Comparison of ENCODE assay signal across 17 cellular contexts in genomic region chr2:62227386-62228075, GRCh38. TPM values are rescaled to one million over a fixed set of nuclear protein-coding genes. Genes with fewer than 3 reads are reported as not detected.
DNase-seq lines count a peak whose midpoint lies in the region; ATAC-seq and TF ChIP-seq lines count a peak whose summit lies in the region.
"Had no signal": no experiment of that assay in that cellular context is flagged by ENCODE, and none has a peak within 500 bp of the region (broad histone marks: within the 10 kb centered on the region; RNA-seq: fewer than 3 reads in every experiment).

No MANE protein-coding gene starts in this region.

- no peaks in the 10 kb centered on the region for H3K27me3 Mint-ChIP-seq in activated naive CD4-positive, alpha-beta T cell treated with anti-CD3 and anti-CD28 coated beads for 36 hours (ENCODE audit: low read depth)
- no peaks in the 10 kb centered on the region for H3K27me3 Mint-ChIP-seq in activated naive CD8-positive, alpha-beta T cell treated with anti-CD3 and anti-CD28 coated beads, Interleukin-2, amount 10 ng/mL, durations not matched to agents 7 days and 5 days
- no peaks in the 10 kb centered on the region for H3K27me3 Mint-ChIP-seq in neural crest cell (ENCODE audit: low read depth)

- no peak overlapping the region for H2AFZ ChIP-seq in Karpas-422 (ENCODE audit: low read length)

- no peaks in the 10 kb centered on the region for H3K9me2 ChIP-seq in Karpas-422 (replicated peaks; ENCODE audit: insufficient read depth, low read length)

- H3K4me1 Mint-ChIP-seq in activated naive CD4-positive, alpha-beta T cell treated with anti-CD3 and anti-CD28 coated beads for 36 hours (ENCODE audit: low read depth): peaks cover 22% of the 10 kb centered on the region
- peaks cover 33% of the 10 kb centered on the region for H3K4me1 Mint-ChIP-seq in activated naive CD8-positive, alpha-beta T cell treated with anti-CD3 and anti-CD28 coated beads, Interleukin-2, amount 10 ng/mL, durations not matched to agents 7 days and 5 days
- H3K4me1 Mint-ChIP-seq in neural crest cell: no peaks in the 10 kb centered on the region

- H3K4me3 ChIP-seq in Jurkat, Clone E6-1 (ENCODE audit: low read length): no peak overlapping the region
- H3K4me3 ChIP-seq in Karpas-422 (ENCODE audit: low read length): no peak overlapping the region
- H3K4me3 ChIP-seq: ascending aorta, gastroesophageal sphincter had no signal

- H3K36me3 Mint-ChIP-seq in activated naive CD4-positive, alpha-beta T cell treated with anti-CD3 and anti-CD28 coated beads for 36 hours (ENCODE audit: low read depth): peaks cover 35% of the 10 kb centered on the region
- H3K36me3 Mint-ChIP-seq in activated naive CD8-positive, alpha-beta T cell treated with anti-CD3 and anti-CD28 coated beads, Interleukin-2, amount 10 ng/mL, durations not matched to agents 7 days and 5 days: peaks cover 37% of the 10 kb centered on the region
- peaks cover 23% of the 10 kb centered on the region for H3K36me3 Mint-ChIP-seq in neural crest cell (ENCODE audit: low read depth)

- no peak overlapping the region for H3K27ac ChIP-seq in Karpas-422 (ENCODE audit: low read length)
- H3K27ac ChIP-seq: ascending aorta, gastroesophageal sphincter, HL-60 had no signal

- H3K36me3 ChIP-seq in Karpas-422 (ENCODE audit: insufficient read depth, low read length): peaks cover 3% of the 10 kb centered on the region; the same call in 1 of the 2 replicates

- H4K20me1 ChIP-seq in Karpas-422 (ENCODE audit: insufficient read depth, low read depth, low read length): 0 out of 2 replicates have a peak, but pooled peaks cover 4% of the 10 kb centered on the region

- H3K9ac ChIP-seq in Karpas-422 (ENCODE audit: low read length): no peak overlapping the region

- intact Hi-C loops in activated naive CD4-positive, alpha-beta T cell treated with anti-CD3 and anti-CD28 coated beads for 36 hours (cut with micrococcal nuclease): no loop called here

- H3K27ac Mint-ChIP-seq in activated naive CD4-positive, alpha-beta T cell treated with anti-CD3 and anti-CD28 coated beads for 36 hours: peak overlapping the region; percentile 1
- H3K27ac Mint-ChIP-seq in activated naive CD8-positive, alpha-beta T cell treated with anti-CD3 and anti-CD28 coated beads, Interleukin-2, amount 10 ng/mL, durations not matched to agents 7 days and 5 days: peak overlapping the region; percentile 4
- peak overlapping the region; percentile 28 for H3K27ac Mint-ChIP-seq in neural crest cell (ENCODE audit: unreplicated experiment)

- no peaks in the 10 kb centered on the region for H3K9me3 Mint-ChIP-seq in activated naive CD4-positive, alpha-beta T cell treated with anti-CD3 and anti-CD28 coated beads for 36 hours
- H3K9me3 Mint-ChIP-seq in activated naive CD8-positive, alpha-beta T cell treated with anti-CD3 and anti-CD28 coated beads, Interleukin-2, amount 10 ng/mL, durations not matched to agents 7 days and 5 days: no peaks in the 10 kb centered on the region
- peaks cover 2% of the 10 kb centered on the region for H3K9me3 Mint-ChIP-seq in neural crest cell

- no peaks in the 10 kb centered on the region for H3K4me1 ChIP-seq in Karpas-422 (ENCODE audit: low read length)
- H3K4me1 ChIP-seq: gastroesophageal sphincter had no signal

- POLR2A ChIA-PET in activated naive CD8-positive, alpha-beta T cell treated with anti-CD3 and anti-CD28 coated beads, Interleukin-2, amount 10 ng/mL, durations not matched to agents 7 days and 5 days (lab: Charles Lee): interaction anchor here (0.8 to 1.1 kb wide), 2 partner anchors 9 to 11 kb away, joined by 3 to 5 read pairs; no protein-coding TSS in a partner anchor
- POLR2A ChIA-PET in GM10248 (lab: Yijun Ruan, JAX): interaction anchor here (0.6 to 1.0 kb wide), 2 partner anchors 11 to 349 kb away, joined by 4 read pairs; no protein-coding TSS in a partner anchor

- no peak overlapping the region for H3K4me2 ChIP-seq in Karpas-422 (ENCODE audit: low read depth, low read length, poor library complexity, severe bottlenecking)

- peak; percentile 32 for DNase-seq in activated naive CD4-positive, alpha-beta T cell treated with anti-CD3 and anti-CD28 coated beads for 36 hours
- DNase-seq in activated naive CD4-positive, alpha-beta T cell (lab: John Stamatoyannopoulos, UW): no peak
- DNase-seq in Jurkat, Clone E6-1 (ENCODE audit: low read depth, low spot score): peak; percentile 55
- no peak for DNase-seq in activated naive CD8-positive, alpha-beta T cell treated with anti-CD3 and anti-CD28 coated beads, Interleukin-2, amount 10 ng/mL, durations not matched to agents 7 days and 5 days
- DNase-seq in neural crest cell (ENCODE audit: low read depth, low spot score) (no peak), Karpas-422 (no peak), GM10248 (ENCODE audit: extremely low spot score) (no peak), SW480 (ENCODE audit: low spot score) (no peak)
- DNase-seq: activated CD4-positive, alpha-beta T cell treated with anti-CD3 and anti-CD28 coated beads, Interleukin-2, amount 50 U/mL, for 1 hour; KG1; NCI-H1417; Right ventricle myocardium superior; substantia nigra; T-helper 9 cell had no signal

- ATAC-seq in activated naive CD8-positive, alpha-beta T cell treated with anti-CD3 and anti-CD28 coated beads, Interleukin-2, amount 10 ng/mL, durations not matched to agents 7 days and 5 days (ENCODE audit: low read depth): no peak
- ATAC-seq: gastroesophageal sphincter had no signal

- CTCF ChIA-PET in activated naive CD4-positive, alpha-beta T cell treated with anti-CD3 and anti-CD28 coated beads for 36 hours (lab: Charles Lee): interaction anchor here (0.6 to 0.7 kb wide), 3 partner anchors 108 to 904 kb away, joined by 3 to 4 read pairs (median 4); no protein-coding TSS in a partner anchor
- CTCF ChIA-PET in GM10248 (lab: Yijun Ruan, JAX): interaction anchor here (0.7 to 1.2 kb wide), 3 partner anchors 9 to 234 kb away, joined by 3 to 5 read pairs (median 3); no protein-coding TSS in a partner anchor

- H3K9me3 ChIP-seq in Karpas-422 (ENCODE audit: low read length): no peaks in the 10 kb centered on the region
- H3K9me3 ChIP-seq: ascending aorta, gastroesophageal sphincter had no signal

- TF ChIP-seq CTCF in neural crest cell (conservative IDR thresholded peaks at IDR 0.05) (no peak), GM10248 (IDR thresholded peaks at IDR 0.05; ENCODE audit: control extremely low read depth, extremely low read depth, low read depth, missing control alignments) (no peak)

- no peak overlapping the region for H3K4me3 Mint-ChIP-seq in activated naive CD4-positive, alpha-beta T cell treated with anti-CD3 and anti-CD28 coated beads for 36 hours
- no peak overlapping the region for H3K4me3 Mint-ChIP-seq in activated naive CD8-positive, alpha-beta T cell treated with anti-CD3 and anti-CD28 coated beads, Interleukin-2, amount 10 ng/mL, durations not matched to agents 7 days and 5 days
- no peak overlapping the region for H3K4me3 Mint-ChIP-seq in neural crest cell

- H3K27me3 ChIP-seq in Karpas-422 (ENCODE audit: low read length): no peaks in the 10 kb centered on the region
- H3K27me3 ChIP-seq: ascending aorta, gastroesophageal sphincter had no signal

- peaks cover 8% of the 10 kb centered on the region for H3K79me2 ChIP-seq in Karpas-422 (ENCODE audit: low read length)

RNA-seq across cellular contexts. Expression of gene B3GNT2, which starts 31.6 kb away (rescaled TPM):
- total RNA-seq in activated naive CD4-positive, alpha-beta T cell treated with anti-CD3 and anti-CD28 coated beads for 36 hours: 10 to 100 TPM; 31.2 to 33.0 TPM
- 13.6 TPM for polyA plus RNA-seq in Jurkat, Clone E6-1 (2012; ENCODE audit: insufficient read depth, insufficient read length)
- 10 to 100 TPM; 45.5 to 46.0 TPM for total RNA-seq in activated naive CD8-positive, alpha-beta T cell treated with anti-CD3 and anti-CD28 coated beads, Interleukin-2, amount 10 ng/mL, durations not matched to agents 7 days and 5 days
- 7.2 and 7.7 TPM in 2 replicates for total RNA-seq in neural crest cell
- total RNA-seq in Karpas-422 (2014; rRNA removed; shearing (Covaris generic); ENCODE audit: low replicate concordance): 12.6 and 26.9 TPM in 2 replicates

Comparison
In these comparisons a context has a peak if more than half of its experiments do, and no peak if none do; other contexts are left out.
1. DNase-seq: peak in activated naive CD4-positive, alpha-beta T cell treated with anti-CD3 and anti-CD28 coated beads for 36 hours (single experiment) and Jurkat, Clone E6-1 (single experiment); none in activated naive CD4-positive, alpha-beta T cell (0 of 4), activated naive CD8-positive, alpha-beta T cell treated with anti-CD3 and anti-CD28 coated beads, Interleukin-2, amount 10 ng/mL, durations not matched to agents 7 days and 5 days (single experiment), neural crest cell (single experiment), Karpas-422 (single experiment), GM10248 (single experiment) and SW480 (single experiment).
2. Peak in every context shown above with its lines, with median percentiles within 50 percentile points of each other: H3K27ac Mint-ChIP-seq.